ENCODE assay signal across 8 cellular contexts in the genomic region with DNA sequence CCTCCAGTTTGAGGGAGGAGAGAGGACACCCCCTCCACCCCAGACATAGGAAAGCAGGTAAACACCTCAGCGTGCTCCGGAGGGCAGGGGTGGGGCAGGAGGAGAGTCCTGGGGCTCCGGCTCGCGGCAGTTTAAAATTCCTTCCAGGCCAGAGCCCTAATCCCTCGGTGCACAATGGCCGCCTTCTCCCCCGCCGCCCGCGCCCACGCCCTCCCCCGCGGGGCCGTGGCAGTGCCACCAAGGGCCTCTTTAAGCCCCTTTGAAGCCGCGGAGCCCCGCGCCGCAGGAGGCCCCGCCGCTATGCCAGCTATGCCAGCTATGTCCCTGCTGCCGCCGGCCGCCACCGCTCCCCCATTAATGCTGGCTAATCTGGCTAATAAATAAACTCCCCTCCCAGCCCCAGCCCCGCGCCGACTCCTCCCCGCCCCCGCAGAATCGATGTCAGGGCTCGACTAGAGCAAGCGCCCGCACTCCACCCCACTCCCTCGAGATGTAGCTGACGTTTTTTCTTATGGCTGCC.
DNase-seq lines count a peak whose midpoint lies in the region; ATAC-seq and TF ChIP-seq lines count a peak whose summit lies in the region.

No MANE protein-coding gene starts in this region.

- TF ChIP-seq EP300 in suprapubic skin (IDR thresholded peaks at IDR 0.05) = no peak

- peaks cover 37% of the 10 kb centered on the region for H3K27me3 ChIP-seq in suprapubic skin

- H3K27me3 Mint-ChIP-seq in activated naive CD8-positive, alpha-beta T cell treated with anti-CD3 and anti-CD28 coated beads, Interleukin-2, amount 10 ng/mL, durations not matched to agents 7 days and 5 days = peaks cover 36% of the 10 kb centered on the region

- DNase-seq in stimulated activated CD8-positive, alpha-beta memory T cell treated with anti-CD3 and anti-CD28 coated beads, Interleukin-12 subunit alpha, Interleukin-12 subunit beta, amount 100 ng/mL, for 4 hours (ENCODE audit: low read depth) = peak; percentile 19
- DNase-seq in stimulated activated CD8-positive, alpha-beta memory T cell treated with anti-CD3 and anti-CD28 coated beads, Interleukin-4, amount 100 ng/mL, for 48 hours = no peak
- no peak for DNase-seq in activated naive CD8-positive, alpha-beta T cell treated with anti-CD3 and anti-CD28 coated beads, Interleukin-2, amount 10 ng/mL, durations not matched to agents 7 days and 5 days
- DNase-seq in iPS-NIHi7 (ENCODE audit: extremely low spot score) (peak; percentile 73), suprapubic skin (ENCODE audit: low spot score in 2 of 2) (peak in 1 of 2 donors; percentile 70), DMS114 treated with DMSO at 0.1 percent for 48 hours (lab: John Stamatoyannopoulos, UW; ENCODE audit: unreplicated experiment) (no peak), kidney tubule cell (ENCODE audit: low spot score) (no peak)

- TF ChIP-seq POLR2A in suprapubic skin (IDR thresholded peaks at IDR 0.05) = no peak

- no peak for TF ChIP-seq CTCF in suprapubic skin (IDR thresholded peaks at IDR 0.05)

- no peaks in the 10 kb centered on the region for H3K9me3 ChIP-seq in suprapubic skin

- WGBS in suprapubic skin = 2% methylated on average over 28 of the region's 37 CpGs

- H3K4me1 Mint-ChIP-seq in activated naive CD8-positive, alpha-beta T cell treated with anti-CD3 and anti-CD28 coated beads, Interleukin-2, amount 10 ng/mL, durations not matched to agents 7 days and 5 days = peaks cover 16% of the 10 kb centered on the region

- peak; percentile 36 for ATAC-seq in activated naive CD8-positive, alpha-beta T cell treated with anti-CD3 and anti-CD28 coated beads, Interleukin-2, amount 10 ng/mL, durations not matched to agents 7 days and 5 days (ENCODE audit: low read depth)
- ATAC-seq in GM18870 (IDR thresholded peaks at IDR 0.05; ENCODE audit: unreplicated experiment) = no peak

- H3K36me3 ChIP-seq in suprapubic skin = no peaks in the 10 kb centered on the region

- H3K4me3 Mint-ChIP-seq in activated naive CD8-positive, alpha-beta T cell treated with anti-CD3 and anti-CD28 coated beads, Interleukin-2, amount 10 ng/mL, durations not matched to agents 7 days and 5 days = peak overlapping the region; percentile 42

- peaks cover 1% of the 10 kb centered on the region for H3K36me3 Mint-ChIP-seq in activated naive CD8-positive, alpha-beta T cell treated with anti-CD3 and anti-CD28 coated beads, Interleukin-2, amount 10 ng/mL, durations not matched to agents 7 days and 5 days

- peak overlapping the region; percentile 39 for H3K4me3 ChIP-seq in suprapubic skin

- no peak overlapping the region for H3K27ac ChIP-seq in suprapubic skin

- no peaks in the 10 kb centered on the region for H3K9me3 Mint-ChIP-seq in activated naive CD8-positive, alpha-beta T cell treated with anti-CD3 and anti-CD28 coated beads, Interleukin-2, amount 10 ng/mL, durations not matched to agents 7 days and 5 days

- H3K4me1 ChIP-seq in suprapubic skin = peaks cover 16% of the 10 kb centered on the region

- H3K27ac Mint-ChIP-seq in activated naive CD8-positive, alpha-beta T cell treated with anti-CD3 and anti-CD28 coated beads, Interleukin-2, amount 10 ng/mL, durations not matched to agents 7 days and 5 days = no peak overlapping the region

- POLR2A ChIA-PET in activated naive CD8-positive, alpha-beta T cell treated with anti-CD3 and anti-CD28 coated beads, Interleukin-2, amount 10 ng/mL, durations not matched to agents 7 days and 5 days (lab: Charles Lee) = no interaction called here

Comparison
In these comparisons a context has a peak if more than half of its experiments do, and no peak if none do; other contexts are left out.
1. DNase-seq: peak in stimulated activated CD8-positive, alpha-beta memory T cell treated with anti-CD3 and anti-CD28 coated beads, Interleukin-12 subunit alpha, Interleukin-12 subunit beta, amount 100 ng/mL, for 4 hours (single experiment) and iPS-NIHi7 (single experiment); none in stimulated activated CD8-positive, alpha-beta memory T cell treated with anti-CD3 and anti-CD28 coated beads, Interleukin-4, amount 100 ng/mL, for 48 hours (single experiment), activated naive CD8-positive, alpha-beta T cell treated with anti-CD3 and anti-CD28 coated beads, Interleukin-2, amount 10 ng/mL, durations not matched to agents 7 days and 5 days (single experiment), DMS114 treated with DMSO at 0.1 percent for 48 hours (single experiment) and kidney tubule cell (single experiment).